Comparison of ENCODE assay signal across 13 cellular contexts in genomic region chr20:40682104-40683045, GRCh38. TPM values are rescaled to one million over a fixed set of nuclear protein-coding genes. Genes with fewer than 3 reads are reported as not detected.
DNase-seq lines count a peak whose midpoint lies in the region; ATAC-seq and TF ChIP-seq lines count a peak whose summit lies in the region.
"Had no signal": no experiment of that assay in that cellular context is flagged by ENCODE, and none has a peak within 500 bp of the region (broad histone marks: within the 10 kb centered on the region; RNA-seq: fewer than 3 reads in every experiment).

No MANE protein-coding gene starts in this region.

- DNase-seq in H7, result peak; percentile 72
- DNase-seq in colonic mucosa, result no peak
- DNase-seq in iPS-NIHi11 (ENCODE audit: low spot score), result peak; percentile 49
- no peak for DNase-seq in NCI-H526 (lab: John Stamatoyannopoulos, UW)
- DNase-seq in T-helper 2 cell treated with Interferon-gamma antibody and Interleukin-4, amounts not matched to agents 5 μg/mL and 100 μg/mL, for 36 hours (ENCODE audit: low spot score), result no peak
- no peak for DNase-seq in CD1c-positive myeloid dendritic cell (ENCODE audit: extremely low spot score)
- DNase-seq: CD4-positive, CD25-positive, alpha-beta regulatory T cell; T-helper 2 cell had no signal

- ATAC-seq in GM18517 (IDR thresholded peaks at IDR 0.05; ENCODE audit: unreplicated experiment), result no peak
- ATAC-seq: HCT116 had no signal

- no peak overlapping the region for H3K27ac Mint-ChIP-seq in T-helper 2 cell treated with Interferon-gamma antibody and Interleukin-4, amounts not matched to agents 5 μg/mL and 100 μg/mL, for 36 hours

- no peak overlapping the region for H3K4me3 Mint-ChIP-seq in T-helper 2 cell treated with Interferon-gamma antibody and Interleukin-4, amounts not matched to agents 5 μg/mL and 100 μg/mL, for 36 hours

- H3K36me3 ChIP-seq in H7 (replicated peaks; ENCODE audit: control insufficient read depth, insufficient read depth, low read length) (no peaks in the 10 kb centered on the region), colonic mucosa (no peaks in the 10 kb centered on the region), rectal smooth muscle tissue (ENCODE audit: control insufficient read depth, insufficient read depth, low read length) (no peaks in the 10 kb centered on the region)

- no peak for TF ChIP-seq CTCF in colonic mucosa (IDR thresholded peaks at IDR 0.05)

- peaks cover 82% of the 10 kb centered on the region for H3K27me3 ChIP-seq in H7 (ENCODE audit: control insufficient read depth, insufficient read depth, low read length)
- peaks cover 52% of the 10 kb centered on the region for H3K27me3 ChIP-seq in colonic mucosa
- peaks cover 4% of the 10 kb centered on the region for H3K27me3 ChIP-seq in rectal smooth muscle tissue (ENCODE audit: control insufficient read depth, insufficient read depth, low read length)

- H3K9me3 ChIP-seq in colonic mucosa, result no peaks in the 10 kb centered on the region

- H3K4me1 ChIP-seq in colonic mucosa, result no peaks in the 10 kb centered on the region
- peaks cover 2% of the 10 kb centered on the region for H3K4me1 ChIP-seq in rectal smooth muscle tissue (ENCODE audit: control insufficient read depth, insufficient read depth, low read length)

- no peaks in the 10 kb centered on the region for H3K9me3 Mint-ChIP-seq in T-helper 2 cell treated with Interferon-gamma antibody and Interleukin-4, amounts not matched to agents 5 μg/mL and 100 μg/mL, for 36 hours

- H3K9ac ChIP-seq in colonic mucosa (ENCODE audit: low read depth in 2 of 2, low read length in 2 of 2) (no peak overlapping the region), rectal smooth muscle tissue (ENCODE audit: low read length) (no peak overlapping the region)

- no peaks in the 10 kb centered on the region for H3K36me3 Mint-ChIP-seq in T-helper 2 cell treated with Interferon-gamma antibody and Interleukin-4, amounts not matched to agents 5 μg/mL and 100 μg/mL, for 36 hours (ENCODE audit: low read depth)

- no peaks in the 10 kb centered on the region for H3K4me1 Mint-ChIP-seq in T-helper 2 cell treated with Interferon-gamma antibody and Interleukin-4, amounts not matched to agents 5 μg/mL and 100 μg/mL, for 36 hours (ENCODE audit: low read depth)

- H3K27ac ChIP-seq in colonic mucosa, result peak overlapping the region; percentile 18
- no peak overlapping the region for H3K27ac ChIP-seq in rectal smooth muscle tissue (ENCODE audit: low read depth, low read length)
- H3K27ac ChIP-seq: epithelial cell of prostate had no signal

- intact Hi-C loops in colonic mucosa (cut with DNase I), result no loop called here

- H3K4me3 ChIP-seq in H7 (ENCODE audit: insufficient read depth, low read depth, low read length) (peak overlapping the region; percentile 16; the same call in 1 of the 2 replicates), colonic mucosa (no peak overlapping the region), rectal smooth muscle tissue (ENCODE audit: low read length) (peak overlapping the region; percentile 38)

- H3K27me3 Mint-ChIP-seq in T-helper 2 cell treated with Interferon-gamma antibody and Interleukin-4, amounts not matched to agents 5 μg/mL and 100 μg/mL, for 36 hours (ENCODE audit: low read depth), result peaks cover 84% of the 10 kb centered on the region

RNA-seq across cellular contexts. Expression of gene MAFB, which starts 6.7 kb away (rescaled TPM):
- 2.4 and 4.2 TPM in 2 replicates for total RNA-seq in H7 (2014; rRNA removed; shearing (Covaris generic))
- 10 to 100 TPM in 1 of 2 donors, 1 to 10 TPM in 1; 2.8 to 11.2 TPM for total RNA-seq in colonic mucosa
- total RNA-seq: CD4-positive, CD25-positive, alpha-beta regulatory T cell; NCI-H460 had no signal

Comparison
In these comparisons a context has a peak if more than half of its experiments do, and no peak if none do; other contexts are left out.
1. DNase-seq: peak in H7 (single experiment) and iPS-NIHi11 (single experiment); none in colonic mucosa (single experiment), NCI-H526 (0 of 2), T-helper 2 cell treated with Interferon-gamma antibody and Interleukin-4, amounts not matched to agents 5 μg/mL and 100 μg/mL, for 36 hours (single experiment) and CD1c-positive myeloid dendritic cell (single experiment).